ENCODE assay signal across 1 cellular context in the genomic region with DNA sequence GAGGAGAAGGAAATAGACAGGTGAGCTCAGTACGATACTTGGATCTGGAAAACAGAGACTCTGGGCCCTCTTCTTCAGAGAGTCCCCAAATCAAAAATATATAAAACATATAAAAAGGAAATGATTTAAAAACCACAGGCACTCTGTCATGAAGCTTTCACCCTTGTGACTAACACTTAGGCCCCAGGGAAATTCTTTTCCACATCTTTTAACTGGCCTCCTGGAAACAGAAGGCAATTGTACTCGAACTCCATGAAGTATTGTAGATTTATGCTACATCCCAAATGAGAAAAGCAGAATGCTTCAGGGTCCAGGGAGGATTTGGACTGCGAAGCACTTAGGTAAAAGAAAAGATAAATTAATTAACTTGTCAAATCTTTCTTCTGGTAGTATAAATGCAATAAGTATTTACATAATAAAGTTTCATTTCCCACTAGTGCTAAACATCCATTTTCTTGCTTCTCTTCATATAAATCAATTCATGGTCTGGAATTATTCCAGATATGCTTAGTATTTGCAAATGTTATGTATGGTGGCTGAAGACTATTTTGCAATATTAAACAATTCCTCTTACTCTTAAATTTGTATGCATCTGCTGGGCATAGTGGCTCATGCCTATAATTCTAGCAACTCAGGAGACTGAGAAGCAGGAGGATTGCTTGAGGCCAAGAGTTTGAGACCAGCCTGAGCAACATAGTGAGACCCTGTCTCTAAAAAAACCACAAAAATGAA.
TF ChIP-seq lines count a peak whose summit lies in the region.

No MANE protein-coding gene starts in this region.

TF ChIP-seq in SK-N-SH, 30 proteins besides CTCF, POLR2A, EP300 and RAD21 (continued from another document):
- TF ChIP-seq, protein P1, sequence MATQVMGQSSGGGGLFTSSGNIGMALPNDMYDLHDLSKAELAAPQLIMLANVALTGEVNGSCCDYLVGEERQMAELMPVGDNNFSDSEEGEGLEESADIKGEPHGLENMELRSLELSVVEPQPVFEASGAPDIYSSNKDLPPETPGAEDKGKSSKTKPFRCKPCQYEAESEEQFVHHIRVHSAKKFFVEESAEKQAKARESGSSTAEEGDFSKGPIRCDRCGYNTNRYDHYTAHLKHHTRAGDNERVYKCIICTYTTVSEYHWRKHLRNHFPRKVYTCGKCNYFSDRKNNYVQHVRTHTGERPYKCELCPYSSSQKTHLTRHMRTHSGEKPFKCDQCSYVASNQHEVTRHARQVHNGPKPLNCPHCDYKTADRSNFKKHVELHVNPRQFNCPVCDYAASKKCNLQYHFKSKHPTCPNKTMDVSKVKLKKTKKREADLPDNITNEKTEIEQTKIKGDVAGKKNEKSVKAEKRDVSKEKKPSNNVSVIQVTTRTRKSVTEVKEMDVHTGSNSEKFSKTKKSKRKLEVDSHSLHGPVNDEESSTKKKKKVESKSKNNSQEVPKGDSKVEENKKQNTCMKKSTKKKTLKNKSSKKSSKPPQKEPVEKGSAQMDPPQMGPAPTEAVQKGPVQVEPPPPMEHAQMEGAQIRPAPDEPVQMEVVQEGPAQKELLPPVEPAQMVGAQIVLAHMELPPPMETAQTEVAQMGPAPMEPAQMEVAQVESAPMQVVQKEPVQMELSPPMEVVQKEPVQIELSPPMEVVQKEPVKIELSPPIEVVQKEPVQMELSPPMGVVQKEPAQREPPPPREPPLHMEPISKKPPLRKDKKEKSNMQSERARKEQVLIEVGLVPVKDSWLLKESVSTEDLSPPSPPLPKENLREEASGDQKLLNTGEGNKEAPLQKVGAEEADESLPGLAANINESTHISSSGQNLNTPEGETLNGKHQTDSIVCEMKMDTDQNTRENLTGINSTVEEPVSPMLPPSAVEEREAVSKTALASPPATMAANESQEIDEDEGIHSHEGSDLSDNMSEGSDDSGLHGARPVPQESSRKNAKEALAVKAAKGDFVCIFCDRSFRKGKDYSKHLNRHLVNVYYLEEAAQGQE (IDR thresholded peaks at IDR 0.05; ENCODE audit: low read depth, low read length), result no peak
- TF ChIP-seq TAF1 (IDR thresholded peaks at IDR 0.05; ENCODE audit: borderline replicate concordance, low read depth, low read length), result no peak
- TF ChIP-seq ELF1 (IDR thresholded peaks at IDR 0.05), result no peak
- peak; percentile 38; the same call in 1 of the 2 replicates for TF ChIP-seq JUND (IDR thresholded peaks at IDR 0.05)
- TF ChIP-seq, protein P2, sequence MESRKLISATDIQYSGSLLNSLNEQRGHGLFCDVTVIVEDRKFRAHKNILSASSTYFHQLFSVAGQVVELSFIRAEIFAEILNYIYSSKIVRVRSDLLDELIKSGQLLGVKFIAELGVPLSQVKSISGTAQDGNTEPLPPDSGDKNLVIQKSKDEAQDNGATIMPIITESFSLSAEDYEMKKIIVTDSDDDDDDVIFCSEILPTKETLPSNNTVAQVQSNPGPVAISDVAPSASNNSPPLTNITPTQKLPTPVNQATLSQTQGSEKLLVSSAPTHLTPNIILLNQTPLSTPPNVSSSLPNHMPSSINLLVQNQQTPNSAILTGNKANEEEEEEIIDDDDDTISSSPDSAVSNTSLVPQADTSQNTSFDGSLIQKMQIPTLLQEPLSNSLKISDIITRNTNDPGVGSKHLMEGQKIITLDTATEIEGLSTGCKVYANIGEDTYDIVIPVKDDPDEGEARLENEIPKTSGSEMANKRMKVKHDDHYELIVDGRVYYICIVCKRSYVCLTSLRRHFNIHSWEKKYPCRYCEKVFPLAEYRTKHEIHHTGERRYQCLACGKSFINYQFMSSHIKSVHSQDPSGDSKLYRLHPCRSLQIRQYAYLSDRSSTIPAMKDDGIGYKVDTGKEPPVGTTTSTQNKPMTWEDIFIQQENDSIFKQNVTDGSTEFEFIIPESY (IDR thresholded peaks at IDR 0.05; ENCODE audit: borderline replicate concordance, low read depth), result no peak
- peak; percentile 46; the same call in 1 of the 2 replicates for TF ChIP-seq RXRA (IDR thresholded peaks at IDR 0.05; ENCODE audit: borderline replicate concordance, low read depth)
- TF ChIP-seq, protein P3, sequence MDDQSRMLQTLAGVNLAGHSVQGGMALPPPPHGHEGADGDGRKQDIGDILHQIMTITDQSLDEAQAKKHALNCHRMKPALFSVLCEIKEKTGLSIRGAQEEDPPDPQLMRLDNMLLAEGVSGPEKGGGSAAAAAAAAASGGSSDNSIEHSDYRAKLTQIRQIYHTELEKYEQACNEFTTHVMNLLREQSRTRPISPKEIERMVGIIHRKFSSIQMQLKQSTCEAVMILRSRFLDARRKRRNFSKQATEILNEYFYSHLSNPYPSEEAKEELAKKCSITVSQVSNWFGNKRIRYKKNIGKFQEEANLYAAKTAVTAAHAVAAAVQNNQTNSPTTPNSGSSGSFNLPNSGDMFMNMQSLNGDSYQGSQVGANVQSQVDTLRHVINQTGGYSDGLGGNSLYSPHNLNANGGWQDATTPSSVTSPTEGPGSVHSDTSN (IDR thresholded peaks at IDR 0.05), result no peak; the same call in 1 of the 2 replicates
- no peak for TF ChIP-seq POLR2AphosphoS5 (IDR thresholded peaks at IDR 0.05; ENCODE audit: low read depth, low read length)
- peak; percentile 31; the same call in 1 of the 2 replicates for TF ChIP-seq TCF12 (IDR thresholded peaks at IDR 0.05)
- peak; percentile 45; the same call in 1 of the 2 replicates for TF ChIP-seq FOSL2 (IDR thresholded peaks at IDR 0.05; ENCODE audit: borderline replicate concordance, low read depth)
- peak; percentile 32; the same call in 1 of the 2 replicates for TF ChIP-seq TEAD4 (IDR thresholded peaks at IDR 0.05; ENCODE audit: borderline replicate concordance, insufficient read depth)
- no peak; the same call in 1 of the 2 replicates for TF ChIP-seq NFIC (IDR thresholded peaks at IDR 0.05; ENCODE audit: borderline replicate concordance)
